In genomic region chr2:74548919-74549684, GRCh38 we compare ENCODE assay signal across 8 cellular contexts. TPM values are rescaled to one million over a fixed set of nuclear protein-coding genes. Genes with fewer than 3 reads are reported as not detected.
DNase-seq lines count a peak whose midpoint lies in the region; ATAC-seq and TF ChIP-seq lines count a peak whose summit lies in the region.

No MANE protein-coding gene starts in this region.

- CTCF ChIA-PET in AG04450 (lab: Charles Lee), result no interaction called here
- CTCF ChIA-PET in activated CD8-positive, alpha-beta T cell treated with anti-CD3 and anti-CD28 coated beads, Interleukin-2, amount 10 ng/mL, durations not matched to agents 7 days and 5 days (lab: Charles Lee), result interaction anchor here (1.0 to 2.1 kb wide), 3 partner anchors 36 to 68 kb away, joined by 4 to 7 read pairs (median 4); no protein-coding TSS in a partner anchor

- POLR2A ChIA-PET in AG04450 (lab: Yijun Ruan, JAX), result no interaction called here
- POLR2A ChIA-PET in activated CD8-positive, alpha-beta T cell treated with anti-CD3 and anti-CD28 coated beads, Interleukin-2, amount 10 ng/mL, durations not matched to agents 7 days and 5 days (lab: Charles Lee), result interaction anchor here (1.5 kb wide), 1 partner anchor 20 kb away, joined by 3 read pairs; the partner anchor contains the start of genes AUP1 and HTRA2

- H3K27ac Mint-ChIP-seq in activated CD8-positive, alpha-beta T cell treated with anti-CD3 and anti-CD28 coated beads, Interleukin-2, amount 10 ng/mL, durations not matched to agents 7 days and 5 days, result no peak overlapping the region
- H3K27ac Mint-ChIP-seq in glutamatergic neuron (ENCODE audit: unreplicated experiment), result peak overlapping the region; percentile 67

- no peaks in the 10 kb centered on the region for H3K36me3 ChIP-seq in ovary

- DNase-seq in AG04450 (ENCODE audit: low read depth, low spot score), result no peak
- DNase-seq in GM12865 (ENCODE audit: low read depth), result peak; percentile 65
- DNase-seq in MV-4-11 (lab: John Stamatoyannopoulos, UW), result peak; percentile 16
- DNase-seq in activated CD8-positive, alpha-beta T cell treated with anti-CD3 and anti-CD28 coated beads, Interleukin-2, amount 10 ng/mL, durations not matched to agents 7 days and 5 days, result no peak
- DNase-seq in glutamatergic neuron, result peak; percentile 50
- peak; percentile 58 to 78 (median 68) for DNase-seq in ovary
- DNase-seq in NCI-H187 treated with DMSO at 0.1 percent for 48 hours (lab: John Stamatoyannopoulos, UW), result no peak
- no peak for DNase-seq in foreskin melanocyte

- H3K4me1 ChIP-seq in ovary (ENCODE audit: insufficient read depth), result peaks cover 11% of the 10 kb centered on the region

- 3% methylated on average over 46 to 72 of the region's 72 CpGs for WGBS in ovary, 3 donors

- H3K4me3 ChIP-seq in AG04450 (ENCODE audit: low read depth, low read length) (peak overlapping the region; percentile 60), GM12865 (ENCODE audit: low read depth, low read length) (peak overlapping the region; percentile 98), ovary (peak overlapping the region; percentile 40)

- no peaks in the 10 kb centered on the region for H3K36me3 Mint-ChIP-seq in activated CD8-positive, alpha-beta T cell treated with anti-CD3 and anti-CD28 coated beads, Interleukin-2, amount 10 ng/mL, durations not matched to agents 7 days and 5 days (ENCODE audit: low read depth)
- peaks cover 9% of the 10 kb centered on the region for H3K36me3 Mint-ChIP-seq in glutamatergic neuron (ENCODE audit: unreplicated experiment)

- peaks cover 6% of the 10 kb centered on the region; the same call in 1 of the 2 replicates for H3K9me3 ChIP-seq in AG04450 (ENCODE audit: control insufficient read depth, insufficient read depth, low read length)
- no peaks in the 10 kb centered on the region for H3K9me3 ChIP-seq in ovary

- peaks cover 26% of the 10 kb centered on the region for H3K4me1 Mint-ChIP-seq in activated CD8-positive, alpha-beta T cell treated with anti-CD3 and anti-CD28 coated beads, Interleukin-2, amount 10 ng/mL, durations not matched to agents 7 days and 5 days (ENCODE audit: low read depth)
- H3K4me1 Mint-ChIP-seq in glutamatergic neuron (ENCODE audit: low read depth, unreplicated experiment), result peaks cover 42% of the 10 kb centered on the region

- intact Hi-C loops in ovary (cut with DNase I), result no loop called here

- TF ChIP-seq CTCF in AG04450 (IDR thresholded peaks at IDR 0.05; ENCODE audit: low read depth, low read length) (no peak), GM12865 (IDR thresholded peaks at IDR 0.05; ENCODE audit: insufficient read depth, low read depth, low read length, missing control alignments) (no peak), glutamatergic neuron (IDR thresholded peaks at IDR 0.05; ENCODE audit: partially characterized antibody, unreplicated experiment) (no peak), ovary (IDR thresholded peaks at IDR 0.05) (no peak)

- peak; percentile 68 for ATAC-seq in activated CD8-positive, alpha-beta T cell treated with anti-CD3 and anti-CD28 coated beads, Interleukin-2, amount 10 ng/mL, durations not matched to agents 7 days and 5 days

- no peak for TF ChIP-seq EP300 in ovary (IDR thresholded peaks at IDR 0.05)

- TF ChIP-seq POLR2A in ovary (IDR thresholded peaks at IDR 0.05), result peak; percentile 18

- peaks cover 56% of the 10 kb centered on the region for H3K27me3 Mint-ChIP-seq in activated CD8-positive, alpha-beta T cell treated with anti-CD3 and anti-CD28 coated beads, Interleukin-2, amount 10 ng/mL, durations not matched to agents 7 days and 5 days (ENCODE audit: low read depth)
- H3K27me3 Mint-ChIP-seq in glutamatergic neuron (ENCODE audit: unreplicated experiment), result peaks cover 33% of the 10 kb centered on the region

- H3K27me3 ChIP-seq in AG04450 (ENCODE audit: control insufficient read depth, insufficient read depth, low read length) (no peaks in the 10 kb centered on the region), ovary (no peaks in the 10 kb centered on the region)

- no peaks in the 10 kb centered on the region for H3K9me3 Mint-ChIP-seq in activated CD8-positive, alpha-beta T cell treated with anti-CD3 and anti-CD28 coated beads, Interleukin-2, amount 10 ng/mL, durations not matched to agents 7 days and 5 days (ENCODE audit: insufficient read depth)
- H3K9me3 Mint-ChIP-seq in glutamatergic neuron (ENCODE audit: unreplicated experiment), result peaks cover 20% of the 10 kb centered on the region

- H3K4me3 Mint-ChIP-seq in activated CD8-positive, alpha-beta T cell treated with anti-CD3 and anti-CD28 coated beads, Interleukin-2, amount 10 ng/mL, durations not matched to agents 7 days and 5 days, result peak overlapping the region; percentile 56
- peak overlapping the region; percentile 86 for H3K4me3 Mint-ChIP-seq in glutamatergic neuron (ENCODE audit: unreplicated experiment)

- no peak overlapping the region for H3K27ac ChIP-seq in AG04450 (ENCODE audit: low read depth, low read length)
- H3K27ac ChIP-seq in ovary, result peak overlapping the region in 1 of 2 donors; percentile 16

RNA-seq across cellular contexts. Expression of gene LOXL3, which starts 4.6 kb away (rescaled TPM):
- polyA plus RNA-seq in AG04450 (2011; rRNA removed), result 41.1 and 46.2 TPM in 2 replicates
- 31.0 and 43.9 TPM in 2 replicates for polyA minus RNA-seq in AG04450 (2011; rRNA and poly(A)+ RNA removed)
- under 1 TPM; 0.21 to 0.23 TPM for total RNA-seq in activated CD8-positive, alpha-beta T cell treated with anti-CD3 and anti-CD28 coated beads, Interleukin-2, amount 10 ng/mL, durations not matched to agents 7 days and 5 days
- 64.2 TPM for total RNA-seq in glutamatergic neuron (ENCODE audit: unreplicated experiment)
- total RNA-seq in ovary, result 1 to 10 TPM; 2.3 to 5.9 (median 4.4) TPM
- 1 to 10 TPM; 3.7 to 8.5 TPM for polyA plus RNA-seq in ovary

RNA-seq across cellular contexts. Expression of gene DOK1, which starts 5.4 kb away (rescaled TPM):
- 16.8 and 24.4 TPM in 2 replicates for polyA plus RNA-seq in AG04450 (2011; rRNA removed)
- 20.9 and 31.4 TPM in 2 replicates for polyA minus RNA-seq in AG04450 (2011; rRNA and poly(A)+ RNA removed)
- 10 to 100 TPM; 32.4 to 35.9 TPM for total RNA-seq in activated CD8-positive, alpha-beta T cell treated with anti-CD3 and anti-CD28 coated beads, Interleukin-2, amount 10 ng/mL, durations not matched to agents 7 days and 5 days
- total RNA-seq in glutamatergic neuron (ENCODE audit: unreplicated experiment), result 14.0 TPM
- total RNA-seq in ovary, result 10 to 100 TPM in 6 of 7 donors, 1 to 10 TPM in 1; 9.4 to 16.0 (median 13.6) TPM
- polyA plus RNA-seq in ovary, result 10 to 100 TPM in 1 of 2 donors, 1 to 10 TPM in 1; 6.5 to 11.8 TPM

RNA-seq across cellular contexts. Expression of gene HTRA2, which starts 19.4 kb away (rescaled TPM):
- polyA plus RNA-seq in AG04450 (2011; rRNA removed) (20.2 and 22.4 TPM in 2 replicates), ovary (10 to 100 TPM; 37.5 to 38.9 TPM)
- polyA minus RNA-seq in AG04450 (2011; rRNA and poly(A)+ RNA removed), result 20.1 and 27.3 TPM in 2 replicates
- total RNA-seq in activated CD8-positive, alpha-beta T cell treated with anti-CD3 and anti-CD28 coated beads, Interleukin-2, amount 10 ng/mL, durations not matched to agents 7 days and 5 days, result 10 to 100 TPM; 48.0 to 49.4 TPM
- total RNA-seq in glutamatergic neuron (ENCODE audit: unreplicated experiment) (46.7 TPM), ovary (10 to 100 TPM; 28.7 to 47.6 (median 36.4) TPM)

RNA-seq across cellular contexts. Expression of gene AUP1, which starts 19.6 kb away (rescaled TPM):
- 51.9 and 64.4 TPM in 2 replicates for polyA plus RNA-seq in AG04450 (2011; rRNA removed)
- polyA minus RNA-seq in AG04450 (2011; rRNA and poly(A)+ RNA removed), result 46.1 and 58.0 TPM in 2 replicates
- total RNA-seq in activated CD8-positive, alpha-beta T cell treated with anti-CD3 and anti-CD28 coated beads, Interleukin-2, amount 10 ng/mL, durations not matched to agents 7 days and 5 days, result 100 to 1,000 TPM; 119 to 123 TPM
- total RNA-seq in glutamatergic neuron (ENCODE audit: unreplicated experiment), result 99.5 TPM
- total RNA-seq in ovary, result 100 to 1,000 TPM in 1 of 7 donors, 10 to 100 TPM in 6; 57.1 to 101 (median 70.4) TPM
- 10 to 100 TPM; 65.8 to 87.1 TPM for polyA plus RNA-seq in ovary

RNA-seq across cellular contexts. Expression of gene DQX1, which starts 23.1 kb away (rescaled TPM):
- polyA plus RNA-seq in AG04450 (2011; rRNA removed) (0.02 TPM in 1 of 2 replicates, not detected in the other), ovary (under 1 TPM in 1 of 2 donors, not detected in 1; 0.06 TPM)
- 0.18 TPM in 1 of 2 replicates, not detected in the other for polyA minus RNA-seq in AG04450 (2011; rRNA and poly(A)+ RNA removed)
- total RNA-seq in activated CD8-positive, alpha-beta T cell treated with anti-CD3 and anti-CD28 coated beads, Interleukin-2, amount 10 ng/mL, durations not matched to agents 7 days and 5 days, result under 1 TPM; 0.18 TPM
- total RNA-seq in glutamatergic neuron (ENCODE audit: unreplicated experiment) (0.91 TPM), ovary (1 to 10 TPM in 1 of 7 donors, under 1 TPM in 2, not detected in 4; 0.20 to 1.1 (median 0.24) TPM)

Comparison
In these comparisons a context has a peak if more than half of its experiments do, and no peak if none do; other contexts are left out.
1. DNase-seq: peak in GM12865 (single experiment), MV-4-11 (single experiment), glutamatergic neuron (single experiment) and ovary (5 of 5); none in AG04450 (single experiment), activated CD8-positive, alpha-beta T cell treated with anti-CD3 and anti-CD28 coated beads, Interleukin-2, amount 10 ng/mL, durations not matched to agents 7 days and 5 days (single experiment), NCI-H187 treated with DMSO at 0.1 percent for 48 hours (single experiment) and foreskin melanocyte (single experiment).
2. H3K4me3 ChIP-seq: peak in every context shown above with its lines; median percentile 98 in GM12865; 60 in AG04450; 40 in ovary.